1 cellular context compared by ENCODE assay signal in genomic region chr10:101358706-101359300, GRCh38.
TF ChIP-seq lines count a peak whose summit lies in the region.

No MANE protein-coding gene starts in this region.

TF ChIP-seq in GM23338, 12 proteins besides CTCF, POLR2A, EP300 and RAD21 (continued from another document):
- TF ChIP-seq ZNF462 (CRISPR knock-in tag; IDR thresholded peaks at IDR 0.05) (no peak), EZH2 (IDR thresholded peaks at IDR 0.05; ENCODE audit: low read depth, unreplicated experiment) (no peak), ZNF331 (CRISPR knock-in tag; IDR thresholded peaks at IDR 0.05; ENCODE audit: low read depth) (no peak), STAT1 (IDR thresholded peaks at IDR 0.05; ENCODE audit: unreplicated experiment) (no peak), EZH2phosphoT487 (IDR thresholded peaks at IDR 0.05; ENCODE audit: unreplicated experiment) (no peak), NANOG (IDR thresholded peaks at IDR 0.05; ENCODE audit: borderline replicate concordance) (no peak), ETS1 (IDR thresholded peaks at IDR 0.05) (no peak), JUNB (IDR thresholded peaks at IDR 0.05; ENCODE audit: unreplicated experiment) (no peak)
TF ChIP-seq in GM23338: peak in this region for 0.
